In genomic region chr10:1180836-1181235, GRCh38 we compare ENCODE assay signal across 1 cellular context.
TF ChIP-seq lines count a peak whose summit lies in the region.

No MANE protein-coding gene starts in this region.

TF ChIP-seq in HCT116, 20 proteins besides CTCF, POLR2A, EP300 and RAD21 (continued from another document):
- TF ChIP-seq, protein P1, sequence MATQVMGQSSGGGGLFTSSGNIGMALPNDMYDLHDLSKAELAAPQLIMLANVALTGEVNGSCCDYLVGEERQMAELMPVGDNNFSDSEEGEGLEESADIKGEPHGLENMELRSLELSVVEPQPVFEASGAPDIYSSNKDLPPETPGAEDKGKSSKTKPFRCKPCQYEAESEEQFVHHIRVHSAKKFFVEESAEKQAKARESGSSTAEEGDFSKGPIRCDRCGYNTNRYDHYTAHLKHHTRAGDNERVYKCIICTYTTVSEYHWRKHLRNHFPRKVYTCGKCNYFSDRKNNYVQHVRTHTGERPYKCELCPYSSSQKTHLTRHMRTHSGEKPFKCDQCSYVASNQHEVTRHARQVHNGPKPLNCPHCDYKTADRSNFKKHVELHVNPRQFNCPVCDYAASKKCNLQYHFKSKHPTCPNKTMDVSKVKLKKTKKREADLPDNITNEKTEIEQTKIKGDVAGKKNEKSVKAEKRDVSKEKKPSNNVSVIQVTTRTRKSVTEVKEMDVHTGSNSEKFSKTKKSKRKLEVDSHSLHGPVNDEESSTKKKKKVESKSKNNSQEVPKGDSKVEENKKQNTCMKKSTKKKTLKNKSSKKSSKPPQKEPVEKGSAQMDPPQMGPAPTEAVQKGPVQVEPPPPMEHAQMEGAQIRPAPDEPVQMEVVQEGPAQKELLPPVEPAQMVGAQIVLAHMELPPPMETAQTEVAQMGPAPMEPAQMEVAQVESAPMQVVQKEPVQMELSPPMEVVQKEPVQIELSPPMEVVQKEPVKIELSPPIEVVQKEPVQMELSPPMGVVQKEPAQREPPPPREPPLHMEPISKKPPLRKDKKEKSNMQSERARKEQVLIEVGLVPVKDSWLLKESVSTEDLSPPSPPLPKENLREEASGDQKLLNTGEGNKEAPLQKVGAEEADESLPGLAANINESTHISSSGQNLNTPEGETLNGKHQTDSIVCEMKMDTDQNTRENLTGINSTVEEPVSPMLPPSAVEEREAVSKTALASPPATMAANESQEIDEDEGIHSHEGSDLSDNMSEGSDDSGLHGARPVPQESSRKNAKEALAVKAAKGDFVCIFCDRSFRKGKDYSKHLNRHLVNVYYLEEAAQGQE (IDR thresholded peaks at IDR 0.05; ENCODE audit: low read depth): no peak
- TF ChIP-seq SP1 (IDR thresholded peaks at IDR 0.05; ENCODE audit: low read depth) (no peak), CBX3 (IDR thresholded peaks at IDR 0.05; ENCODE audit: low read depth) (no peak), ZFX (IDR thresholded peaks at IDR 0.05) (no peak)
